ENCODE assay signal across 16 cellular contexts in the genomic region with DNA sequence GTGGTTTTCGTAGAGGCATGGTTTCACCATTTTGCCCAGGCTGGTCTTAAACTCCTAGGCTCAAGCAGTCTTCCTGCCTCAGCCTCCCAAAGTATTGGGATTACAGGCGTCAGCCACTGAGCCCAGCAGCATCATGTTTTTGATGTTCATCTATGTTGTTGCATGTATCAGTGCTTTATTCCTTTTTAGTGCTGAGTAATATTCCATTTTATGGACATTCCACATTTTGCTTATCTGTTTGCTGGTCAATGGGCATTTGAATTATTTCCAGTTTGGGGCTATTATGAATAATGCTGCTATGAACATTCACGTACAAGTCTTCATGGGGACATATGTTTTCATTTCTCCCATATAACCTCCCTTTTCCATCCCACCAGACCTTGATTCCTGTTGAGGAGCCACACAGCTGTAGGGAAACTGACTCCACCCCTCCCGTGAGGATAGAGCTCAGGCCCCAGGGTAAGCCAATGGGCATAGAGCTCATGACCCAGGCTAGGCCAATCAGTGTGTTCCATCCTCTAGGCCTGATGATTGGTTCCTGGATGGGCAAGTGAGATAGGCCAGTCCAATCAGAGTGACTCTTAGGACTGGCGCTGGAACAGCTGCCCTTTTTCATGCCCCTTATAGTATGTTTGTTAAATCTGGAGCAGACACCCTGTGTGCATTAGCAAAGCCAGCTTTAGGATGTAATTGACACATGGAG.
"Had no signal": no experiment of that assay in that cellular context is flagged by ENCODE, and none has a peak within 500 bp of the region (broad histone marks: within the 10 kb centered on the region; RNA-seq: fewer than 3 reads in every experiment).

No MANE protein-coding gene starts in this region.

- H3K27me3 ChIP-seq: adrenal gland, cardiac muscle cell, gastrocnemius medialis, uterus had no signal

- H3K27ac ChIP-seq: adrenal gland, cardiac muscle cell, gastrocnemius medialis, heart left ventricle, neutrophil, tibial nerve, uterus, VCaP had no signal

- H3K36me3 ChIP-seq: adrenal gland, cardiac muscle cell, gastrocnemius medialis, heart left ventricle, neutrophil, tibial nerve, uterus had no signal

- H3K9me3 ChIP-seq: adrenal gland, gastrocnemius medialis, heart left ventricle, neutrophil, tibial nerve, uterus had no signal

- H3K4me3 ChIP-seq: adrenal gland, cardiac muscle cell, gastrocnemius medialis, heart left ventricle, tibial nerve, uterus had no signal

- DNase-seq: activated CD4-positive, alpha-beta memory T cell treated with anti-CD3 and anti-CD28 coated beads, Interleukin-2, amount 10 ng/mL, durations not matched to agents 7 days and 5 days; activated CD4-positive, alpha-beta T cell treated with anti-CD3 and anti-CD28 coated beads for 4 hours; activated effector memory CD4-positive, alpha-beta T cell treated with Interleukin-2 at 50 U/mL for 16 hours; activated T-cell treated with anti-CD3 and anti-CD28 coated beads, Interleukin-2, amount 50 U/mL, for 24 hours; adrenal gland; gastrocnemius medialis; heart left ventricle; mesendoderm; natural killer cell; retina; stimulated activated CD4-positive, alpha-beta T cell treated with anti-CD3 and anti-CD28 coated beads, Interleukin-2, amount 100 ng/mL, for 48 hours; uterus had no signal

- ATAC-seq: gastrocnemius medialis, heart left ventricle, natural killer cell had no signal

- H3K4me1 ChIP-seq: adrenal gland, gastrocnemius medialis, heart left ventricle, tibial nerve, uterus had no signal
